ENCODE assay signal across 1 cellular context in the genomic region with DNA sequence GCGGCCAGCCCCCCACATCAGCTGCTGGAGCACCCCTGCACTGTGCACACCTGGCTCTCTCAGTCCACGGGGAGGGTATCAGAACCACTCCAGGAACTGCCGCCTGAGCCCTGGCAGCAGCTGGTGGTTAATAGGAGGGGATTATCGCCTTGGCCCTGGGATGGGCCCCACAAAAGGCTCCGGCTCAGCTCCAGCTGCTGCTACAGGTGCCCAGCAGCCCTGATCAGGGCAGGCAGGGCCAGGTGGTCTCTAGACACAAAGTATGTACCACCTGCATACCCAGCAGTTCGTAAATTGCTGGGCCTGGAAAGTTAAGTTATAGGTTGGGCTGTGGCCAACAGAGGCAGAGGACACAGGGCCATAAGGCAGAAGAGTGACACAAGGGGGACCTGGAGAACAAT.
TF ChIP-seq lines count a peak whose summit lies in the region.

No MANE protein-coding gene starts in this region.

TF ChIP-seq in WTC11, 78 proteins besides CTCF, POLR2A, EP300 and RAD21 (continued from another document):
- TF ChIP-seq KAT7 (CRISPR knock-in tag; IDR thresholded peaks at IDR 0.05; ENCODE audit: borderline replicate concordance) (no peak), GTF2I (CRISPR knock-in tag; conservative IDR thresholded peaks at IDR 0.05) (no peak), NFATC4 (CRISPR knock-in tag; IDR thresholded peaks at IDR 0.05) (no peak), USF1 (CRISPR knock-in tag; IDR thresholded peaks at IDR 0.05) (no peak), RORB (CRISPR knock-in tag; IDR thresholded peaks at IDR 0.05) (no peak), E2F4 (CRISPR knock-in tag; IDR thresholded peaks at IDR 0.05; ENCODE audit: borderline replicate concordance, low read depth) (no peak), MXD4 (CRISPR knock-in tag; IDR thresholded peaks at IDR 0.05; ENCODE audit: borderline replicate concordance) (no peak), OVOL2 (CRISPR knock-in tag; IDR thresholded peaks at IDR 0.05; ENCODE audit: borderline replicate concordance) (no peak), FOXJ3 (CRISPR knock-in tag; IDR thresholded peaks at IDR 0.05; ENCODE audit: borderline replicate concordance) (no peak), ZNF121 (CRISPR knock-in tag; IDR thresholded peaks at IDR 0.05) (no peak)
